Comparison of ENCODE assay signal across 15 cellular contexts in genomic region chr3:194198938-194199337, GRCh38.
A peak's percentile ranks its signal among the peaks of the same experiment; 100 is the strongest.
DNase-seq lines count a peak whose midpoint lies in the region; ATAC-seq and TF ChIP-seq lines count a peak whose summit lies in the region.
"Had no signal": no experiment of that assay in that cellular context is flagged by ENCODE, and none has a peak within 500 bp of the region (broad histone marks: within the 10 kb centered on the region; RNA-seq: fewer than 3 reads in every experiment).

No MANE protein-coding gene starts in this region.

- no peak overlapping the region for H2BK5ac ChIP-seq in neuronal stem cell (ENCODE audit: low read length)

- CTCF ChIA-PET in OCI-LY7 (lab: Charles Lee; ENCODE audit: unreplicated experiment) (no interaction called here), PC-9 (lab: Charles Lee) (no interaction called here)

- H3K4me2 ChIP-seq in OCI-LY7 (ENCODE audit: low read length): no peak overlapping the region; the same call in 1 of the 2 replicates
- H3K4me2 ChIP-seq in neuronal stem cell (ENCODE audit: insufficient read depth, low read length, poor library complexity, severe bottlenecking): no peak overlapping the region
- H3K4me2 ChIP-seq in PC-9: no peak overlapping the region

- peak; percentile 49 for ATAC-seq in GM21576 (IDR thresholded peaks at IDR 0.05; ENCODE audit: unreplicated experiment)
- no peak for ATAC-seq in GM21737 (IDR thresholded peaks at IDR 0.05; ENCODE audit: unreplicated experiment)
- ATAC-seq: T-helper 17 cell had no signal

- H3K79me2 ChIP-seq in OCI-LY7 (ENCODE audit: insufficient read depth, low read depth, low read length) (no peaks in the 10 kb centered on the region), PC-9 (ENCODE audit: low read depth) (no peaks in the 10 kb centered on the region)

- H3F3A ChIP-seq in PC-9 (ENCODE audit: insufficient read depth, low read depth): peaks cover 11% of the 10 kb centered on the region; the same call in 1 of the 2 replicates

- H3K27me3 ChIP-seq in neuronal stem cell (ENCODE audit: control insufficient read depth in 3 of 3, insufficient read depth in 3 of 3, low read depth in 1 of 3, low read length in 3 of 3) (peaks cover 0 to 22% (median 8%) of the 10 kb centered on the region in 3 experiments), PC-9 (ENCODE audit: insufficient read depth, low read depth) (no peaks in the 10 kb centered on the region)

- H2BK15ac ChIP-seq in neuronal stem cell (ENCODE audit: low read length): no peak overlapping the region

- H3K9ac ChIP-seq in neuronal stem cell (ENCODE audit: low read depth, low read length, poor library complexity): no peak overlapping the region

- DNase-seq in MV-4-11 (lab: John Stamatoyannopoulos, UW) (peak; percentile 57), OCI-LY7 (ENCODE audit: low spot score) (peak; percentile 40), neuronal stem cell (ENCODE audit: low spot score) (no peak), GM10266 (ENCODE audit: extremely low spot score) (no peak), PC-9 (no peak)
- DNase-seq: CD4-positive, CD25-positive, alpha-beta regulatory T cell; DMS53; NCI-H1105; NCI-H1694 treated with DMSO at 0.1 percent for 48 hours; NCI-H446 treated with DMSO at 0.1 percent for 48 hours; NCI-H82; Right ventricle myocardium superior; T-helper 17 cell had no signal

- intact Hi-C loops in OCI-LY7 (cut with micrococcal nuclease; ENCODE audit: unreplicated experiment) (no loop called here), PC-9 (cut with micrococcal nuclease; ENCODE audit: unreplicated experiment) (no loop called here)

- H2BK12ac ChIP-seq in neuronal stem cell (ENCODE audit: low read length): no peak overlapping the region

- WGBS in neuronal stem cell (ENCODE audit: extremely low coverage in 2 of 2, insufficient read length in 2 of 2, insufficient replicate concordance in 1 of 2), 2 donors: no CpG with 5 or more reads among the region's 3 CpGs

- H3K14ac ChIP-seq in neuronal stem cell (ENCODE audit: low read length): no peak overlapping the region

- H3K4me3 ChIP-seq in OCI-LY7 (ENCODE audit: low read depth, low read length, poor library complexity, severe bottlenecking) (no peak overlapping the region), neuronal stem cell (ENCODE audit: low read length in 2 of 2) (no peak overlapping the region), PC-9 (no peak overlapping the region)

- H3K27ac ChIP-seq in OCI-LY7 (ENCODE audit: low read depth, low read length, poor library complexity, severe bottlenecking): no peak overlapping the region
- no peak overlapping the region for H3K27ac ChIP-seq in neuronal stem cell (replicated peaks; ENCODE audit: low read length)
- H3K27ac ChIP-seq in PC-9: no peak overlapping the region

- no peak overlapping the region for H4K91ac ChIP-seq in neuronal stem cell (ENCODE audit: low read depth, low read length, poor library complexity)

- no peak overlapping the region for H3K18ac ChIP-seq in neuronal stem cell (ENCODE audit: low read length)

- H3K9me3 ChIP-seq in OCI-LY7 (ENCODE audit: low read length) (no peaks in the 10 kb centered on the region), neuronal stem cell (replicated peaks in 1 of 2; ENCODE audit: control insufficient read depth in 2 of 2, insufficient read depth in 1 of 2, low read depth in 1 of 2, low read length in 2 of 2) (no peaks in the 10 kb centered on the region), PC-9 (ENCODE audit: insufficient read depth, low read depth) (no peaks in the 10 kb centered on the region)

- H2BK120ac ChIP-seq in neuronal stem cell (ENCODE audit: low read depth, low read length): no peak overlapping the region

- no TSS peak for BruUV-seq in OCI-LY7 (replicated peaks; lab: Mats Ljungman, UMichigan)
- BruUV-seq in PC-9 (replicated peaks; lab: Mats Ljungman, UMichigan): no TSS peak

- H3K23ac ChIP-seq in neuronal stem cell (ENCODE audit: low read depth, low read length, poor library complexity): no peak overlapping the region

- peak overlapping the region; percentile 6 for H2AK5ac ChIP-seq in neuronal stem cell (ENCODE audit: low read depth, low read length)

- H3K4me1 ChIP-seq in OCI-LY7 (ENCODE audit: insufficient read depth, low read length, poor library complexity, severe bottlenecking) (peaks cover 10% of the 10 kb centered on the region), neuronal stem cell (ENCODE audit: control insufficient read depth in 2 of 2, insufficient read depth in 1 of 2, low read depth in 1 of 2, low read length in 2 of 2) (peaks cover 4 to 6% of the 10 kb centered on the region in 2 donors), PC-9 (replicated peaks; ENCODE audit: insufficient read depth) (peaks cover 11% of the 10 kb centered on the region)

- no peak overlapping the region for H2AFZ ChIP-seq in OCI-LY7 (ENCODE audit: low read length)
- H2AFZ ChIP-seq in neuronal stem cell (ENCODE audit: low read length): no peak overlapping the region
- no peak overlapping the region for H2AFZ ChIP-seq in PC-9

- TF ChIP-seq CTCF in OCI-LY7 (conservative IDR thresholded peaks at IDR 0.05; ENCODE audit: low read length) (no peak), GM10266 (IDR thresholded peaks at IDR 0.05; ENCODE audit: control insufficient read depth, insufficient read depth, low read depth, missing control alignments) (no peak), PC-9 (conservative IDR thresholded peaks at IDR 0.05) (no peak)

- H4K20me1 ChIP-seq in OCI-LY7 (ENCODE audit: insufficient read depth, low read length) (no peaks in the 10 kb centered on the region), PC-9 (ENCODE audit: insufficient read depth) (no peaks in the 10 kb centered on the region)

- H3K4ac ChIP-seq in neuronal stem cell (ENCODE audit: low read length): no peak overlapping the region

- H3K36me3 ChIP-seq in OCI-LY7 (ENCODE audit: insufficient read depth, low read length) (no peaks in the 10 kb centered on the region), neuronal stem cell (replicated peaks in 1 of 2; ENCODE audit: control insufficient read depth in 2 of 2, insufficient read depth in 2 of 2, low read length in 2 of 2) (no peaks in the 10 kb centered on the region), PC-9 (ENCODE audit: low read depth) (no peaks in the 10 kb centered on the region)

- POLR2A ChIA-PET in OCI-LY7 (lab: Charles Lee): no interaction called here
- POLR2A ChIA-PET in PC-9 (lab: Charles Lee; ENCODE audit: unreplicated experiment): no interaction called here

- H3K79me1 ChIP-seq in neuronal stem cell (ENCODE audit: low read depth, low read length): no peaks in the 10 kb centered on the region

- no peak overlapping the region for H4K8ac ChIP-seq in neuronal stem cell (ENCODE audit: low read depth, low read length)

- H3K9me2 ChIP-seq in OCI-LY7 (ENCODE audit: insufficient read depth, low read length) (no peaks in the 10 kb centered on the region), PC-9 (ENCODE audit: insufficient read depth) (no peaks in the 10 kb centered on the region)

Comparison
In these comparisons a context has a peak if more than half of its experiments do, and no peak if none do; other contexts are left out.
1. DNase-seq: peak in MV-4-11 (single experiment) and OCI-LY7 (single experiment); none in neuronal stem cell (single experiment), GM10266 (single experiment) and PC-9 (0 of 2).